ENCODE assay signal across 20 cellular contexts in genomic region chr9:133716564-133717112, GRCh38. TPM values are rescaled to one million over a fixed set of nuclear protein-coding genes. Genes with fewer than 3 reads are reported as not detected.
DNase-seq lines count a peak whose midpoint lies in the region; ATAC-seq and TF ChIP-seq lines count a peak whose summit lies in the region.
"Had no signal": no experiment of that assay in that cellular context is flagged by ENCODE, and none has a peak within 500 bp of the region (broad histone marks: within the 10 kb centered on the region; RNA-seq: fewer than 3 reads in every experiment).

No MANE protein-coding gene starts in this region.

- H3K4me1 ChIP-seq in H9 (ENCODE audit: insufficient read depth, low read length) (no peaks in the 10 kb centered on the region), right cardiac atrium (ENCODE audit: control insufficient read depth, insufficient read depth, low read length) (peaks cover 7% of the 10 kb centered on the region), sigmoid colon (peaks cover 0 to 4% (median 0%) of the 10 kb centered on the region in 4 donors)
- H3K4me1 ChIP-seq: ascending aorta, suprapubic skin had no signal

- no peak overlapping the region for H2BK20ac ChIP-seq in H9 (ENCODE audit: low read depth, low read length, poor library complexity, severe bottlenecking)

- no peak overlapping the region for H2BK5ac ChIP-seq in H9 (ENCODE audit: insufficient read length, low read length)

- H3T11ph ChIP-seq in H9 (ENCODE audit: low read length): no peak overlapping the region

- intact Hi-C loops in right cardiac atrium (cut with DNase I) (loop anchor here in 1 of 4 donors (2.0 to 10.0 kb wide), 2 partner anchors 184 to 302 kb away; partner anchors contain the start of gene REXO4), sigmoid colon (cut with DNase I) (no loop called here)

- H2BK12ac ChIP-seq in H9 (ENCODE audit: insufficient read length, low read depth, low read length): no peak overlapping the region

- no peak overlapping the region for H3K23ac ChIP-seq in H9 (ENCODE audit: insufficient read length, low read depth, low read length)

- H3K9me3 Mint-ChIP-seq in H9: no peaks in the 10 kb centered on the region
- H3K9me3 Mint-ChIP-seq: activated CD4-positive, alpha-beta T cell treated with anti-CD3 and anti-CD28 coated beads, Interleukin-2, amount 10 ng/mL, durations not matched to agents 7 days and 5 days; natural killer cell treated with Interleukin-12 subunit alpha and Interleukin-12 subunit beta and Interleukin-15 and Interleukin-18, amount 100 ng/mL, for 72 hours had no signal

- no peak overlapping the region for H3K9ac ChIP-seq in H9 (ENCODE audit: extremely low read depth, insufficient read length, low read length)

- H3K4me2 ChIP-seq in H9 (ENCODE audit: insufficient read depth, insufficient read length, low read length): no peak overlapping the region
- H3K4me2 ChIP-seq: GM23338 had no signal

- H4K20me1 ChIP-seq in H9 (ENCODE audit: control insufficient read depth, insufficient read depth, insufficient read length): no peaks in the 10 kb centered on the region

- no peaks in the 10 kb centered on the region for H3K79me2 ChIP-seq in H9 (ENCODE audit: insufficient read depth, low read length)

- no peaks in the 10 kb centered on the region for H3K36me3 ChIP-seq in sigmoid colon
- H3K36me3 ChIP-seq: ascending aorta, esophagus squamous epithelium, suprapubic skin had no signal

- no peak overlapping the region for H2AK5ac ChIP-seq in H9 (ENCODE audit: insufficient read length, low read length)

- DNase-seq in H9 (peak; percentile 20), choroid plexus epithelial cell (ENCODE audit: low read depth) (peak; percentile 47), right cardiac atrium (peak; percentile 74 to 89 (median 84)), sigmoid colon (peak; percentile 66), UCSD-AML1 (lab: John Stamatoyannopoulos, UW; ENCODE audit: unreplicated experiment) (no peak), glomerular visceral epithelial cell (ENCODE audit: extremely low spot score) (no peak), NCI-H1105 (lab: John Stamatoyannopoulos, UW) (no peak)
- DNase-seq: activated CD4-positive, alpha-beta T cell treated with anti-CD3 and anti-CD28 coated beads, Interleukin-2, amount 10 ng/mL, durations not matched to agents 7 days and 5 days; activated CD8-positive, alpha-beta memory T cell treated with anti-CD3 and anti-CD28 coated beads, Interleukin-2, amount 50 U/mL, for 48 hours; cerebellar nuclear complex; esophagus squamous epithelium; mesendoderm; NCI-H524 treated with DMSO at 0.1 percent for 48 hours had no signal

- H3K23me2 ChIP-seq in H9 (ENCODE audit: insufficient read length, low read depth, low read length, poor library complexity, severe bottlenecking): peaks cover 2% of the 10 kb centered on the region

- H4K91ac ChIP-seq in H9 (ENCODE audit: insufficient read length, low read depth, low read length): no peak overlapping the region

- no peaks in the 10 kb centered on the region for H3K27me3 Mint-ChIP-seq in H9 (ENCODE audit: low read depth)
- H3K27me3 Mint-ChIP-seq: progenitor cell of endocrine pancreas had no signal

- H4K5ac ChIP-seq in H9 (ENCODE audit: insufficient read length, low read depth, low read length): no peak overlapping the region

- no peak overlapping the region for H2AFZ ChIP-seq in H9 (ENCODE audit: low read length)
- H2AFZ ChIP-seq: GM23338 had no signal

- no peak overlapping the region for H4K8ac ChIP-seq in H9 (replicated peaks; ENCODE audit: insufficient read length, low read depth, low read length)

- TF ChIP-seq CTCF in H9 (conservative IDR thresholded peaks at IDR 0.05) (no peak), choroid plexus epithelial cell (conservative IDR thresholded peaks at IDR 0.05; ENCODE audit: low read depth, low read length) (no peak), sigmoid colon (IDR thresholded peaks at IDR 0.05) (no peak)

- H3K36me3 Mint-ChIP-seq in H9 (ENCODE audit: insufficient read depth in 1 of 3, low read depth in 3 of 3): no peaks in the 10 kb centered on the region; a peak in 1 of 7 replicates
- H3K36me3 Mint-ChIP-seq: natural killer cell treated with Interleukin-12 subunit alpha and Interleukin-12 subunit beta and Interleukin-15 and Interleukin-18, amount 100 ng/mL, for 72 hours; T-cell had no signal

- H3K79me1 ChIP-seq in H9 (ENCODE audit: insufficient read depth, low read depth, low read length, poor library complexity, severe bottlenecking): no peaks in the 10 kb centered on the region

- TF ChIP-seq POLR2A in sigmoid colon (IDR thresholded peaks at IDR 0.05): no peak

- no peak overlapping the region for H3K4ac ChIP-seq in H9 (ENCODE audit: low read depth, low read length)

- no peaks in the 10 kb centered on the region for H3K27me3 ChIP-seq in H9 (ENCODE audit: insufficient read depth, low read length)
- no peaks in the 10 kb centered on the region for H3K27me3 ChIP-seq in right cardiac atrium (ENCODE audit: control insufficient read depth, insufficient read depth)
- H3K27me3 ChIP-seq in sigmoid colon: no peaks in the 10 kb centered on the region
- H3K27me3 ChIP-seq: ascending aorta had no signal

- H3K14ac ChIP-seq in H9 (ENCODE audit: insufficient read depth, low read length): no peak overlapping the region

- no peak overlapping the region for H3K4me3 ChIP-seq in choroid plexus epithelial cell (ENCODE audit: low read depth, low read length)
- H3K4me3 ChIP-seq in right cardiac atrium (ENCODE audit: low read length): no peak overlapping the region
- H3K4me3 ChIP-seq in sigmoid colon: no peak overlapping the region
- H3K4me3 ChIP-seq: ascending aorta, esophagus squamous epithelium, GM23338, suprapubic skin had no signal

- no peak overlapping the region for H3K27ac Mint-ChIP-seq in H9
- H3K27ac Mint-ChIP-seq: activated CD4-positive, alpha-beta T cell treated with anti-CD3 and anti-CD28 coated beads, Interleukin-2, amount 10 ng/mL, durations not matched to agents 7 days and 5 days; activated naive CD4-positive, alpha-beta T cell treated with anti-CD3 and anti-CD28 coated beads for 36 hours; natural killer cell treated with Interleukin-12 subunit alpha and Interleukin-12 subunit beta and Interleukin-15 and Interleukin-18, amount 100 ng/mL, for 72 hours; progenitor cell of endocrine pancreas; T-cell had no signal

- H3K9me3 ChIP-seq in H9 (ENCODE audit: control insufficient read depth, low read depth, low read length) (no peaks in the 10 kb centered on the region), right cardiac atrium (ENCODE audit: control insufficient read depth, low read length) (no peaks in the 10 kb centered on the region), sigmoid colon (no peaks in the 10 kb centered on the region)
- H3K9me3 ChIP-seq: ascending aorta, esophagus squamous epithelium, suprapubic skin had no signal

- H3K27ac ChIP-seq in H9 (ENCODE audit: insufficient read length, low read depth, low read length): no peak overlapping the region
- no peak overlapping the region for H3K27ac ChIP-seq in right cardiac atrium (ENCODE audit: low read length)
- H3K27ac ChIP-seq in sigmoid colon: no peak overlapping the region
- H3K27ac ChIP-seq: suprapubic skin had no signal

- H3K4me3 Mint-ChIP-seq in H9: no peak overlapping the region
- H3K4me3 Mint-ChIP-seq: activated CD4-positive, alpha-beta T cell treated with anti-CD3 and anti-CD28 coated beads, Interleukin-2, amount 10 ng/mL, durations not matched to agents 7 days and 5 days; activated naive CD4-positive, alpha-beta T cell treated with anti-CD3 and anti-CD28 coated beads for 36 hours; GM23338; natural killer cell treated with Interleukin-12 subunit alpha and Interleukin-12 subunit beta and Interleukin-15 and Interleukin-18, amount 100 ng/mL, for 72 hours; T-cell had no signal

- no peak overlapping the region for H3K56ac ChIP-seq in H9 (ENCODE audit: insufficient read length, low read depth, low read length)

- H2BK15ac ChIP-seq in H9 (ENCODE audit: low read depth, low read length): no peak overlapping the region

- TF ChIP-seq EP300 in sigmoid colon (IDR thresholded peaks at IDR 0.05): no peak

- no peak overlapping the region for H2BK120ac ChIP-seq in H9 (ENCODE audit: low read depth, low read length, poor library complexity, severe bottlenecking)

- WGBS in H9 (ENCODE audit: extremely low coverage, insufficient read length, low lambda C conversion rate): no CpG with 5 or more reads among the region's 8 CpGs
- 69% methylated on average over 8 of the region's 8 CpGs for WGBS in right cardiac atrium
- WGBS in sigmoid colon, 2 donors: 68 to 81% methylated on average over 8 of the region's 8 CpGs

- H3K18ac ChIP-seq in H9 (ENCODE audit: insufficient read length, low read depth, low read length): no peak overlapping the region

- ATAC-seq in right cardiac atrium: peak; percentile 55
- ATAC-seq: natural killer cell treated with Interleukin-12 subunit alpha and Interleukin-12 subunit beta and Interleukin-15 and Interleukin-18, amount 100 ng/mL, for 72 hours had no signal

- peaks cover 12 to 22% of the 10 kb centered on the region in 2 experiments for H3K4me1 Mint-ChIP-seq in H9
- H3K4me1 Mint-ChIP-seq: activated CD4-positive, alpha-beta T cell treated with anti-CD3 and anti-CD28 coated beads, Interleukin-2, amount 10 ng/mL, durations not matched to agents 7 days and 5 days had no signal

RNA-seq across cellular contexts. Expression of gene SARDH, which starts 21.5 kb away (rescaled TPM):
- total RNA-seq in H9 (2021) (5.3 TPM in 2 replicates), right cardiac atrium (1 to 10 TPM; 2.5 to 3.2 (median 2.8) TPM), sigmoid colon (1 to 10 TPM in 3 of 4 donors, under 1 TPM in 1; 0.49 to 3.0 (median 2.4) TPM)
- polyA plus RNA-seq in right cardiac atrium (1.7 TPM), sigmoid colon (1 to 10 TPM in 1 of 3 donors, under 1 TPM in 1, not detected in 1; 0.60 to 2.1 TPM)

Comparison
In these comparisons a context has a peak if more than half of its experiments do, and no peak if none do; other contexts are left out.
1. DNase-seq: peak in H9 (single experiment), choroid plexus epithelial cell (single experiment), right cardiac atrium (3 of 3) and sigmoid colon (single experiment); none in UCSD-AML1 (single experiment), glomerular visceral epithelial cell (single experiment) and NCI-H1105 (single experiment).